In the genomic region with DNA sequence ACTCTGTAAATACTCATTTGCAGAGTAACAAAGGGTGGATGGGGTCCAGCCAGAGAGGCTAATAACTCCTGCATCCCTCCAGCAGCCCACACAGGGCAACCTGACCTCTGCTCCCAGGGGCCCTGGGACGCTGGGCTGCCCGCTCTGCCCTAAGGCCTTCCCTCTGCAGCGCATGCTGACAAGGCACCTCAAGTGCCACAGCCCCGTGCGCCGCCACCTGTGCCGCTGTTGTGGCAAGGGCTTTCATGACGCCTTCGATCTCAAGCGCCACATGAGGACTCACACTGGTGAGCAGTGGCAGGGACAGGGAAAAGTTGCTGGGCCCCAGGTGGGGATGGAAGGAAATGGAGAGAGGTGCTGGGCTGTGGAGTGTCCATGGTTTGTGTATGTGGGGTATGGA, we compare ENCODE assay signal across 18 cellular contexts. TPM values are rescaled to one million over a fixed set of nuclear protein-coding genes. Genes with fewer than 3 reads are reported as not detected.
DNase-seq lines count a peak whose midpoint lies in the region; ATAC-seq and TF ChIP-seq lines count a peak whose summit lies in the region.
"Had no signal": no experiment of that assay in that cellular context is flagged by ENCODE, and none has a peak within 500 bp of the region (broad histone marks: within the 10 kb centered on the region; RNA-seq: fewer than 3 reads in every experiment).

No MANE protein-coding gene starts in this region.

- no peaks in the 10 kb centered on the region for H3K27me3 Mint-ChIP-seq in CD4-positive, alpha-beta T cell
- no peaks in the 10 kb centered on the region for H3K27me3 Mint-ChIP-seq in activated T-helper 2 cell treated with anti-CD3 and anti-CD28 coated beads, Interferon-gamma antibody, Interleukin-2, Interleukin-4, amounts not matched to agents 10 μg/mL and 5 μg/mL and 100 μg/mL, durations not matched to agents 14 hours and 24 hours and 36 hours (ENCODE audit: low read depth)
- no peaks in the 10 kb centered on the region for H3K27me3 Mint-ChIP-seq in natural killer cell (ENCODE audit: low read depth in 2 of 2)

- H2AFZ ChIP-seq in DND-41 (ENCODE audit: low read depth, low read length) = no peak overlapping the region

- CTCF ChIA-PET in CD4-positive, alpha-beta T cell (lab: Charles Lee) = no interaction called here

- no peak overlapping the region for H3K27ac ChIP-seq in CD4-positive, alpha-beta T cell (ENCODE audit: low read depth, low read length)
- H3K27ac ChIP-seq in DND-41 (ENCODE audit: low read length) (no peak overlapping the region), ovary (no peak overlapping the region)
- H3K27ac ChIP-seq in effector memory CD4-positive, alpha-beta T cell (ENCODE audit: insufficient read depth, low read length, poor library complexity, severe bottlenecking) = no peak overlapping the region
- H3K27ac ChIP-seq: epithelial cell of prostate had no signal

- peaks cover 47% of the 10 kb centered on the region for H3K36me3 Mint-ChIP-seq in CD4-positive, alpha-beta T cell (ENCODE audit: low read depth)
- H3K36me3 Mint-ChIP-seq in activated T-helper 2 cell treated with anti-CD3 and anti-CD28 coated beads, Interferon-gamma antibody, Interleukin-2, Interleukin-4, amounts not matched to agents 10 μg/mL and 5 μg/mL and 100 μg/mL, durations not matched to agents 14 hours and 24 hours and 36 hours (ENCODE audit: low read depth) = peaks cover 31% of the 10 kb centered on the region
- no peaks in the 10 kb centered on the region for H3K36me3 Mint-ChIP-seq in natural killer cell

- TF ChIP-seq CTCF in CD4-positive, alpha-beta T cell (IDR thresholded peaks at IDR 0.05) = no peak
- TF ChIP-seq CTCF in DND-41 (IDR thresholded peaks at IDR 0.05; ENCODE audit: borderline replicate concordance, extremely low read depth, low read length, poor library complexity, severe bottlenecking) = no peak
- TF ChIP-seq CTCF in natural killer cell (IDR thresholded peaks at IDR 0.05) = no peak
- no peak for TF ChIP-seq CTCF in ovary (IDR thresholded peaks at IDR 0.05)

- peaks cover 36% of the 10 kb centered on the region for H3K79me2 ChIP-seq in DND-41 (ENCODE audit: insufficient read depth, low read length)

- no peaks in the 10 kb centered on the region for H3K9me3 ChIP-seq in CD4-positive, alpha-beta T cell (ENCODE audit: control insufficient read depth, low read length)
- no peaks in the 10 kb centered on the region for H3K9me3 ChIP-seq in DND-41 (ENCODE audit: insufficient read depth, low read length, severe bottlenecking)
- H3K9me3 ChIP-seq in effector memory CD4-positive, alpha-beta T cell (ENCODE audit: control insufficient read depth, low read length) = no peaks in the 10 kb centered on the region
- H3K9me3 ChIP-seq in ovary = no peaks in the 10 kb centered on the region
- H3K9me3 ChIP-seq: BE2C had no signal

- H3K27me3 ChIP-seq in CD4-positive, alpha-beta T cell (ENCODE audit: control insufficient read depth, insufficient read depth, low read length) = no peaks in the 10 kb centered on the region
- H3K27me3 ChIP-seq in DND-41 (ENCODE audit: insufficient read depth, low read length, poor library complexity) (no peaks in the 10 kb centered on the region), ovary (no peaks in the 10 kb centered on the region)
- no peaks in the 10 kb centered on the region for H3K27me3 ChIP-seq in effector memory CD4-positive, alpha-beta T cell (replicated peaks; ENCODE audit: control insufficient read depth, insufficient read depth, low read length, poor library complexity, severe bottlenecking)
- H3K27me3 ChIP-seq: BE2C had no signal

- H3K4me3 ChIP-seq in DND-41 (ENCODE audit: low read depth in 1 of 2, low read length in 2 of 2) (peak overlapping the region in 1 of 2 experiments; percentile 68; a peak in 1 of 4 replicates), ovary (no peak overlapping the region)
- no peak overlapping the region for H3K4me3 ChIP-seq in effector memory CD4-positive, alpha-beta T cell (ENCODE audit: insufficient read depth, low read depth, low read length, poor library complexity, severe bottlenecking)

- H3K4me3 Mint-ChIP-seq in CD4-positive, alpha-beta T cell = peak overlapping the region; percentile 81
- H3K4me3 Mint-ChIP-seq in activated T-helper 2 cell treated with anti-CD3 and anti-CD28 coated beads, Interferon-gamma antibody, Interleukin-2, Interleukin-4, amounts not matched to agents 10 μg/mL and 5 μg/mL and 100 μg/mL, durations not matched to agents 14 hours and 24 hours and 36 hours (ENCODE audit: low read depth) = peak overlapping the region; percentile 73
- H3K4me3 Mint-ChIP-seq in natural killer cell = peak overlapping the region; percentile 90

- H3K4me2 ChIP-seq in DND-41 (ENCODE audit: insufficient read depth, low read length) = peak overlapping the region; percentile 96; the same call in 1 of the 2 replicates

- H3K27ac Mint-ChIP-seq in CD4-positive, alpha-beta T cell = peak overlapping the region; percentile 79
- H3K27ac Mint-ChIP-seq in activated T-helper 2 cell treated with anti-CD3 and anti-CD28 coated beads, Interferon-gamma antibody, Interleukin-2, Interleukin-4, amounts not matched to agents 10 μg/mL and 5 μg/mL and 100 μg/mL, durations not matched to agents 14 hours and 24 hours and 36 hours = no peak overlapping the region
- H3K27ac Mint-ChIP-seq in natural killer cell = peak overlapping the region; percentile 95 to 99

- no peak overlapping the region; the same call in 1 of the 2 replicates for H3K9ac ChIP-seq in DND-41 (ENCODE audit: low read depth, low read length)

- 90 to 95% (median 92%) methylated on average over 10 of the region's 10 CpGs for WGBS in ovary, 3 donors

- DNase-seq in CD4-positive, alpha-beta T cell = no peak
- DNase-seq in DND-41 = no peak
- no peak for DNase-seq in activated T-helper 2 cell treated with anti-CD3 and anti-CD28 coated beads, Interferon-gamma antibody, Interleukin-2, Interleukin-4, amounts not matched to agents 10 μg/mL and 5 μg/mL and 100 μg/mL, durations not matched to agents 14 hours and 24 hours and 36 hours (ENCODE audit: low spot score)
- DNase-seq in natural killer cell = no peak
- no peak for DNase-seq in activated gamma-delta T cell treated with Interleukin-2 at 50 U/mL for 16 hours
- DNase-seq in effector memory CD4-positive, alpha-beta T cell = no peak
- DNase-seq in activated effector memory CD4-positive, alpha-beta T cell treated with anti-CD3 and anti-CD28 coated beads, Interleukin-2, amount 50 U/mL, for 16 hours = no peak
- no peak for DNase-seq in ovary
- DNase-seq: BE2C; DMS79 treated with DMSO at 0.1 percent for 48 hours; Karpas-422; NCI-H1417 treated with DMSO at 0.1 percent for 48 hours; NCI-H2227 treated with DMSO at 0.1 percent for 48 hours; NK-92 treated with Interleukin-12 subunit alpha and Interleukin-12 subunit beta, amount 100 ng/mL, for 24 hours; retina had no signal

- peaks cover 36% of the 10 kb centered on the region for H3K4me1 Mint-ChIP-seq in CD4-positive, alpha-beta T cell (ENCODE audit: low read depth)
- peaks cover 18% of the 10 kb centered on the region for H3K4me1 Mint-ChIP-seq in activated T-helper 2 cell treated with anti-CD3 and anti-CD28 coated beads, Interferon-gamma antibody, Interleukin-2, Interleukin-4, amounts not matched to agents 10 μg/mL and 5 μg/mL and 100 μg/mL, durations not matched to agents 14 hours and 24 hours and 36 hours (ENCODE audit: low read depth)
- peaks cover 31 to 46% of the 10 kb centered on the region in 2 donors for H3K4me1 Mint-ChIP-seq in natural killer cell

- no peak for ATAC-seq in CD4-positive, alpha-beta T cell (ENCODE audit: poor library complexity)
- ATAC-seq in DND-41 (ENCODE audit: insufficient read depth, low read depth) (no peak), natural killer cell (no peak)

- peaks cover 12% of the 10 kb centered on the region for H4K20me1 ChIP-seq in DND-41 (ENCODE audit: insufficient read depth, low read length)

- no peak for TF ChIP-seq POLR2A in ovary (IDR thresholded peaks at IDR 0.05)

- TF ChIP-seq EP300 in ovary (IDR thresholded peaks at IDR 0.05) = no peak

- intact Hi-C loops in CD4-positive, alpha-beta T cell (cut with DNase I, micrococcal nuclease) = loop anchor here (5.0 to 10.0 kb wide), 6 partner anchors 115 to 1202 kb away; a partner anchor contains a TSS
- intact Hi-C loops in activated T-helper 2 cell treated with anti-CD3 and anti-CD28 coated beads, Interferon-gamma antibody, Interleukin-2, Interleukin-4, amounts not matched to agents 10 μg/mL and 5 μg/mL and 100 μg/mL, durations not matched to agents 14 hours and 24 hours and 36 hours (cut with micrococcal nuclease) = loop anchor here (10.0 kb wide), 1 partner anchor 468 kb away; a partner anchor contains a TSS
- intact Hi-C loops in natural killer cell (cut with micrococcal nuclease) (loop anchor here (10.0 kb wide), 1 partner anchor 118 kb away; a partner anchor contains a TSS), ovary (cut with DNase I) (no loop called here)

- POLR2A ChIA-PET in CD4-positive, alpha-beta T cell (lab: Charles Lee) = no interaction called here

- H3K4me1 ChIP-seq in DND-41 (ENCODE audit: insufficient read depth, low read length) (peaks cover 31% of the 10 kb centered on the region), ovary (ENCODE audit: insufficient read depth) (peaks cover 12% of the 10 kb centered on the region)
- H3K4me1 ChIP-seq in effector memory CD4-positive, alpha-beta T cell (ENCODE audit: control insufficient read depth, insufficient read depth, low read length, poor library complexity, severe bottlenecking) = peaks cover 20% of the 10 kb centered on the region
- H3K4me1 ChIP-seq: BE2C had no signal

- H3K36me3 ChIP-seq in DND-41 (ENCODE audit: insufficient read depth, low read length) (peaks cover 36% of the 10 kb centered on the region), ovary (no peaks in the 10 kb centered on the region)
- peaks cover 25% of the 10 kb centered on the region for H3K36me3 ChIP-seq in effector memory CD4-positive, alpha-beta T cell (ENCODE audit: control insufficient read depth, insufficient read depth, low read length)

- H3K9me3 Mint-ChIP-seq in CD4-positive, alpha-beta T cell = no peaks in the 10 kb centered on the region
- H3K9me3 Mint-ChIP-seq in activated T-helper 2 cell treated with anti-CD3 and anti-CD28 coated beads, Interferon-gamma antibody, Interleukin-2, Interleukin-4, amounts not matched to agents 10 μg/mL and 5 μg/mL and 100 μg/mL, durations not matched to agents 14 hours and 24 hours and 36 hours = no peaks in the 10 kb centered on the region
- no peaks in the 10 kb centered on the region for H3K9me3 Mint-ChIP-seq in natural killer cell

RNA-seq across cellular contexts. Expression of a gene that starts 1.7 kb away (rescaled TPM):
- total RNA-seq in CD4-positive, alpha-beta T cell = not detected
- total RNA-seq in activated T-helper 2 cell treated with anti-CD3 and anti-CD28 coated beads, Interferon-gamma antibody, Interleukin-2, Interleukin-4, amounts not matched to agents 10 μg/mL and 5 μg/mL and 100 μg/mL, durations not matched to agents 14 hours and 24 hours and 36 hours = not detected in 2 replicates
- total RNA-seq in natural killer cell (not detected), ovary (not detected)
- polyA plus RNA-seq in ovary = not detected
- total RNA-seq: liver had no signal
- polyA plus RNA-seq: adipose tissue, liver had no signal

RNA-seq across cellular contexts. Expression of a gene that starts 2.0 kb away (rescaled TPM):
- 10 to 100 TPM; 29.2 to 31.1 TPM for total RNA-seq in CD4-positive, alpha-beta T cell
- total RNA-seq in activated T-helper 2 cell treated with anti-CD3 and anti-CD28 coated beads, Interferon-gamma antibody, Interleukin-2, Interleukin-4, amounts not matched to agents 10 μg/mL and 5 μg/mL and 100 μg/mL, durations not matched to agents 14 hours and 24 hours and 36 hours = 68.9 and 75.3 TPM in 2 replicates
- total RNA-seq in natural killer cell = 10 to 100 TPM; 26.6 to 33.4 (median 31.8) TPM
- total RNA-seq in ovary = 10 to 100 TPM; 61.4 to 84.8 (median 70.0) TPM
- polyA plus RNA-seq in ovary = 10 to 100 TPM; 49.4 to 73.8 TPM

RNA-seq across cellular contexts. Expression of a gene that starts 2.6 kb away (rescaled TPM):
- total RNA-seq in CD4-positive, alpha-beta T cell = 10 to 100 TPM; 67.5 to 68.0 TPM
- 143 and 147 TPM in 2 replicates for total RNA-seq in activated T-helper 2 cell treated with anti-CD3 and anti-CD28 coated beads, Interferon-gamma antibody, Interleukin-2, Interleukin-4, amounts not matched to agents 10 μg/mL and 5 μg/mL and 100 μg/mL, durations not matched to agents 14 hours and 24 hours and 36 hours
- total RNA-seq in natural killer cell = 100 to 1,000 TPM; 153 to 180 (median 175) TPM
- total RNA-seq in ovary = 100 to 1,000 TPM in 6 of 7 donors, 10 to 100 TPM in 1; 94.3 to 160 (median 144) TPM
- polyA plus RNA-seq in ovary = 100 to 1,000 TPM; 124 to 175 TPM

RNA-seq across cellular contexts. Expression of a gene that starts 27.2 kb away (rescaled TPM):
- total RNA-seq in CD4-positive, alpha-beta T cell = 100 to 1,000 TPM; 167 to 177 TPM
- 424 and 431 TPM in 2 replicates for total RNA-seq in activated T-helper 2 cell treated with anti-CD3 and anti-CD28 coated beads, Interferon-gamma antibody, Interleukin-2, Interleukin-4, amounts not matched to agents 10 μg/mL and 5 μg/mL and 100 μg/mL, durations not matched to agents 14 hours and 24 hours and 36 hours
- total RNA-seq in natural killer cell (100 to 1,000 TPM; 569 to 637 (median 578) TPM), ovary (100 to 1,000 TPM in 6 of 7 donors, 10 to 100 TPM in 1; 69.4 to 571 (median 488) TPM)
- 100 to 1,000 TPM; 424 to 783 TPM for polyA plus RNA-seq in ovary

RNA-seq across cellular contexts. Expression of a gene that starts 39.6 kb away (rescaled TPM):
- total RNA-seq in CD4-positive, alpha-beta T cell = not detected
- not detected in 2 replicates for total RNA-seq in activated T-helper 2 cell treated with anti-CD3 and anti-CD28 coated beads, Interferon-gamma antibody, Interleukin-2, Interleukin-4, amounts not matched to agents 10 μg/mL and 5 μg/mL and 100 μg/mL, durations not matched to agents 14 hours and 24 hours and 36 hours
- total RNA-seq in natural killer cell (not detected), ovary (10 to 100 TPM; 39.9 to 81.4 (median 56.7) TPM)
- polyA plus RNA-seq in ovary = 10 to 100 TPM; 31.4 to 36.0 TPM

Comparison
In these comparisons a context has a peak if more than half of its experiments do, and no peak if none do; other contexts are left out.
1. intact Hi-C loops: an anchor here in CD4-positive, alpha-beta T cell (5.0 to 10.0 kb wide), activated T-helper 2 cell treated with anti-CD3 and anti-CD28 coated beads, Interferon-gamma antibody, Interleukin-2, Interleukin-4, amounts not matched to agents 10 μg/mL and 5 μg/mL and 100 μg/mL, durations not matched to agents 14 hours and 24 hours and 36 hours (10.0 kb wide) and natural killer cell (10.0 kb wide); none called in ovary.